ENCODE assay signal across 8 cellular contexts in the genomic region with DNA sequence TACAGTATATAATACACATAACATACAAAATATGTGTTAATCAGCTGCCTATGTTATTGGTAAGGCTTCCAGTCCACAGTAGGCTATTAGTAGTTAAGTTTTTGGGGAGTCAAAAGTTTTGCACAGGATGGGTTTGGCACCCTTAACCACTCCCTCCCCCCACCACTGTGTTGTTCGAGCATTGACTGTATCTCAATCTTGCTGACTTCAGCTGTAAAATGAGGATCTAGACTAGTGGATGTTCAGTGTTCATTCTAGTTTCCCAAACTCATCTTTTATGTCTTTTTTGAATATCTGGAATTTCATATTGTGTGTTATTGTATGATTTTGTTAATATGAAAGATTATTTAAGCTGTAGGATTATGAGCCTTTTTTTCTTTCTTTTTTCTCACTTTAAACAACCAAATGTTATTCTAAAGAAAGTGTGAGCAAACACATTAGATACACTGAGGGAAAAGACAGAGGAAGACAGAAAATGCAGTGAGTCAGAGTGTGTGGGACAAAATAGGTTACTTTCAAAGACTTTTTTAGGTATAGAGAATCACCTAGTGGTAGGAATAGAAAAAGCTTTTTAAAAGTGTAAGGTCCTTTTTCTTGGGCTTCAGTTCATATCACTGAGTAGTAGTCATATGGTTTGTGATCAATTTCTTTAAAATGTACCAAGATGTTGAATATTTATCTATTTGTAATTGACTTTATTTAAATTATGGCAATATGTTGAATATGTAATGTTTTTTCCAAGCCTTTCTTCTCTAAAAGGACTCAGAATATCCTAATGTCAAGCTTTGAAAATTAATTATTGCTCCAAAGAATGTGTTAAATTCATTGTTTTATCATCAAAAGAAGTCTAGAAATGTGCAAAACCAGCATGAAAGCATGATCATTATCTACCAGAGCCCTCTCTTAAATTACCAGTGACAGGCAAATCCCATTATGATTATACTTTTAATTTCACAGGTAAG. TPM values are rescaled to one million over a fixed set of nuclear protein-coding genes. Genes with fewer than 3 reads are reported as not detected.
DNase-seq lines count a peak whose midpoint lies in the region; ATAC-seq and TF ChIP-seq lines count a peak whose summit lies in the region.

No MANE protein-coding gene starts in this region.

- H3K4me3 ChIP-seq in IMR-90 (ENCODE audit: insufficient read depth, low read depth, low read length), result no peak overlapping the region
- no peak overlapping the region for H3K4me3 ChIP-seq in fibroblast of the aortic adventitia (ENCODE audit: low read depth, low read length)

- intact Hi-C loops in IMR-90 (cut with micrococcal nuclease), result loop anchor here (1.0 to 5.0 kb wide), 4 partner anchors 35 to 373 kb away; no protein-coding TSS in a partner anchor
- intact Hi-C loops in sciatic nerve (cut with DNase I), result loop anchor here (10.0 kb wide), 2 partner anchors 200 to 250 kb away; no protein-coding TSS in a partner anchor

- H3K18ac ChIP-seq in IMR-90 (ENCODE audit: low read depth, low read length), result no peak overlapping the region

- POLR2A ChIA-PET in IMR-90 (lab: Charles Lee; ENCODE audit: unreplicated experiment), result interaction anchor here (0.7 kb wide), 1 partner anchor 37 kb away, joined by 3 read pairs; no protein-coding TSS in a partner anchor

- TF ChIP-seq POLR2A in IMR-90 (IDR thresholded peaks at IDR 0.05; ENCODE audit: low read depth, low read length), result no peak

- H4K5ac ChIP-seq in IMR-90 (ENCODE audit: low read depth, low read length), result no peak overlapping the region

- no peak overlapping the region for H3K27ac ChIP-seq in IMR-90 (ENCODE audit: insufficient read depth, low read length)

- dilution Hi-C loops in IMR-90 (cut with HindIII; ENCODE audit: low sequenced_read_pairs, unreplicated experiment), result no loop called here

- H2BK120ac ChIP-seq in IMR-90 (ENCODE audit: low read depth, low read length), result peak overlapping the region; percentile 17; the same call in 1 of the 2 replicates

- WGBS in IMR-90 (ENCODE audit: extremely low coverage in 2 of 2, insufficient read length in 1 of 2), 2 experiments, result no CpG with 5 or more reads among the region's 1 CpG

- no peak overlapping the region for H3K4me2 ChIP-seq in IMR-90 (ENCODE audit: low read depth, low read length)

- H4K8ac ChIP-seq in IMR-90 (ENCODE audit: low read depth in 2 of 2, low read length in 2 of 2), result 0 out of 4 replicates have a peak overlapping the region, but pooled peaks of 1 of the 2 experiments have one; percentile 41

- no peaks in the 10 kb centered on the region for H3K79me1 ChIP-seq in IMR-90 (ENCODE audit: low read depth in 1 of 2, low read length in 2 of 2)

- H2AK5ac ChIP-seq in IMR-90 (ENCODE audit: low read depth, low read length), result no peak overlapping the region

- no peak overlapping the region for H3K9ac ChIP-seq in IMR-90 (ENCODE audit: low read depth, low read length)

- H3K23ac ChIP-seq in IMR-90 (ENCODE audit: low read depth, low read length), result no peak overlapping the region

- no peak overlapping the region for H2AK9ac ChIP-seq in IMR-90 (replicated peaks; ENCODE audit: low read depth, low read length, poor library complexity)

- CTCF ChIA-PET in IMR-90 (lab: Yijun Ruan, JAX), result interaction anchor here (0.6 to 6.8 kb wide), 20 partner anchors 10 to 944 kb away, joined by 3 to 59 read pairs (median 4); a partner anchor contains a TSS

- H4K91ac ChIP-seq in IMR-90 (ENCODE audit: insufficient read depth, low read depth, low read length), result no peak overlapping the region

- peak; percentile 88 for TF ChIP-seq RAD21 in IMR-90 (IDR thresholded peaks at IDR 0.05; ENCODE audit: low read length)

- H3K4ac ChIP-seq in IMR-90 (ENCODE audit: low read depth, low read length), result peak overlapping the region; percentile 31; the same call in 1 of the 2 replicates

- no peak overlapping the region; the same call in 1 of the 2 replicates for H3K56ac ChIP-seq in IMR-90 (ENCODE audit: extremely low read depth, insufficient read depth, low read length)

- ATAC-seq in GM19467 (IDR thresholded peaks at IDR 0.05; ENCODE audit: unreplicated experiment), result peak; percentile 53
- ATAC-seq in IMR-90 (ENCODE audit: low read depth), result peak; percentile 85
- peak; percentile 81 for ATAC-seq in sciatic nerve

- no peak overlapping the region for H3K14ac ChIP-seq in IMR-90 (replicated peaks; ENCODE audit: low read depth, low read length)

- H4K20me1 ChIP-seq in IMR-90 (ENCODE audit: insufficient read depth, low read length), result no peaks in the 10 kb centered on the region

- H2BK15ac ChIP-seq in IMR-90 (ENCODE audit: low read depth, low read length), result peak overlapping the region; percentile 91; the same call in 2 of the 3 replicates

- H3K36me3 ChIP-seq in IMR-90 (ENCODE audit: control insufficient read depth, insufficient read depth, low read length), result no peaks in the 10 kb centered on the region

- H3K4me1 ChIP-seq in IMR-90 (ENCODE audit: control insufficient read depth, insufficient read depth, low read length), result peaks cover 2% of the 10 kb centered on the region; the same call in 1 of the 2 replicates

- H2AFZ ChIP-seq in IMR-90 (replicated peaks; ENCODE audit: low read length, poor library complexity), result no peak overlapping the region

- peaks cover 2% of the 10 kb centered on the region; the same call in 1 of the 2 replicates for H3K9me1 ChIP-seq in IMR-90 (ENCODE audit: insufficient read depth, low read length)

- H2BK20ac ChIP-seq in IMR-90 (ENCODE audit: low read depth, low read length), result no peak overlapping the region

- no peak overlapping the region for H2BK5ac ChIP-seq in IMR-90 (ENCODE audit: low read depth, low read length, poor library complexity, severe bottlenecking)

- peak; percentile 58 for DNase-seq in DMS 273 treated with DMSO at 0.1 percent for 48 hours (lab: John Stamatoyannopoulos, UW)
- DNase-seq in IMR-90, result peak; percentile 73
- DNase-seq in RPMI7951 (ENCODE audit: low read depth), result peak; percentile 74
- peak; percentile 77 for DNase-seq in fibroblast of the aortic adventitia (ENCODE audit: low read depth)
- no peak for DNase-seq in sciatic nerve (ENCODE audit: low spot score)
- no peak for DNase-seq in stimulated activated CD4-positive, alpha-beta T cell treated with anti-CD3 and anti-CD28 coated beads, Interleukin-4, amount 100 ng/mL, for 4 hours
- no peak for DNase-seq in stimulated activated naive CD4-positive, alpha-beta T cell treated with Interleukin-2 at 50 U/mL for 16 hours (lab: John Stamatoyannopoulos, UW)

- no peaks in the 10 kb centered on the region for H3K9me3 ChIP-seq in IMR-90 (ENCODE audit: control insufficient read depth, insufficient read depth, low read length)

- TF ChIP-seq CTCF in IMR-90 (conservative IDR thresholded peaks at IDR 0.05; ENCODE audit: low read depth, low read length) (peak; percentile 93), fibroblast of the aortic adventitia (IDR thresholded peaks at IDR 0.05; ENCODE audit: insufficient read depth, low read length) (peak; percentile 79)

- peaks cover 1% of the 10 kb centered on the region for H3K27me3 ChIP-seq in IMR-90 (ENCODE audit: control insufficient read depth, insufficient read depth, low read length)

- no TSS peak for BruUV-seq in IMR-90 (replicated peaks; lab: Mats Ljungman, UMichigan)

- in situ Hi-C loops in IMR-90 (cut with MboI; ENCODE audit: low sequenced_read_pairs), result loop anchor here (5.0 to 10.0 kb wide), 3 partner anchors 198 to 370 kb away; no protein-coding TSS in a partner anchor

TF ChIP-seq in IMR-90, 13 proteins besides CTCF, POLR2A, EP300 and RAD21:
- TF ChIP-seq, protein P1, sequence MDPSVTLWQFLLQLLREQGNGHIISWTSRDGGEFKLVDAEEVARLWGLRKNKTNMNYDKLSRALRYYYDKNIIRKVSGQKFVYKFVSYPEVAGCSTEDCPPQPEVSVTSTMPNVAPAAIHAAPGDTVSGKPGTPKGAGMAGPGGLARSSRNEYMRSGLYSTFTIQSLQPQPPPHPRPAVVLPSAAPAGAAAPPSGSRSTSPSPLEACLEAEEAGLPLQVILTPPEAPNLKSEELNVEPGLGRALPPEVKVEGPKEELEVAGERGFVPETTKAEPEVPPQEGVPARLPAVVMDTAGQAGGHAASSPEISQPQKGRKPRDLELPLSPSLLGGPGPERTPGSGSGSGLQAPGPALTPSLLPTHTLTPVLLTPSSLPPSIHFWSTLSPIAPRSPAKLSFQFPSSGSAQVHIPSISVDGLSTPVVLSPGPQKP (IDR thresholded peaks at IDR 0.05; ENCODE audit: borderline replicate concordance, low read depth, low read length), result no peak
- no peak for TF ChIP-seq NFE2L2 (IDR thresholded peaks at IDR 0.05; ENCODE audit: low read depth, low read length)
- no peak for TF ChIP-seq BHLHE40 (IDR thresholded peaks at IDR 0.05; ENCODE audit: low read depth, low read length)
- TF ChIP-seq, protein P2, sequence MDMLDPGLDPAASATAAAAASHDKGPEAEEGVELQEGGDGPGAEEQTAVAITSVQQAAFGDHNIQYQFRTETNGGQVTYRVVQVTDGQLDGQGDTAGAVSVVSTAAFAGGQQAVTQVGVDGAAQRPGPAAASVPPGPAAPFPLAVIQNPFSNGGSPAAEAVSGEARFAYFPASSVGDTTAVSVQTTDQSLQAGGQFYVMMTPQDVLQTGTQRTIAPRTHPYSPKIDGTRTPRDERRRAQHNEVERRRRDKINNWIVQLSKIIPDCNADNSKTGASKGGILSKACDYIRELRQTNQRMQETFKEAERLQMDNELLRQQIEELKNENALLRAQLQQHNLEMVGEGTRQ (IDR thresholded peaks at IDR 0.05; ENCODE audit: low read depth, low read length), result no peak
- peak; percentile 66 for TF ChIP-seq MAFK (IDR thresholded peaks at IDR 0.05; ENCODE audit: low read depth, low read length)
- peak; percentile 88 for TF ChIP-seq SMC3 (IDR thresholded peaks at IDR 0.05; ENCODE audit: low read depth, low read length)
TF ChIP-seq in IMR-90: peak in this region for 2.

RNA-seq across cellular contexts. Expression of a gene that starts 17.9 kb away (rescaled TPM):
- total RNA-seq in IMR-90 (2012; rRNA removed), result 51.8 and 80.0 TPM in 2 replicates
- 17.4 and 20.9 TPM in 2 replicates for polyA plus RNA-seq in IMR-90 (2012; rRNA removed)
- 1.3 and 2.8 TPM in 2 replicates for polyA plus RNA-seq in IMR-90 (2012; cell fraction: cytosol; rRNA removed)
- 1.9 and 10.4 TPM in 2 replicates for polyA plus RNA-seq in IMR-90 (2012; cell fraction: nucleus; rRNA removed; ENCODE audit: low replicate concordance)
- total RNA-seq in RPMI7951 (2014; rRNA removed; shearing (Covaris generic)), result 123 and 129 TPM in 2 replicates
- total RNA-seq in fibroblast of the aortic adventitia (ENCODE audit: low replicate concordance), result 7.5 and 42.1 TPM in 2 replicates
- 1.7 TPM for total RNA-seq in sciatic nerve

RNA-seq across cellular contexts. Expression of a gene that starts 33.7 kb away (rescaled TPM):
- total RNA-seq in IMR-90 (2012; rRNA removed), result 31.7 and 42.8 TPM in 2 replicates
- 21.5 and 21.8 TPM in 2 replicates for polyA plus RNA-seq in IMR-90 (2012; rRNA removed)
- polyA plus RNA-seq in IMR-90 (2012; cell fraction: cytosol; rRNA removed), result 7.4 and 16.9 TPM in 2 replicates
- polyA plus RNA-seq in IMR-90 (2012; cell fraction: nucleus; rRNA removed; ENCODE audit: low replicate concordance), result 21.6 and 26.1 TPM in 2 replicates
- 29.0 and 31.8 TPM in 2 replicates for total RNA-seq in RPMI7951 (2014; rRNA removed; shearing (Covaris generic))
- total RNA-seq in fibroblast of the aortic adventitia (ENCODE audit: low replicate concordance), result 21.9 and 46.6 TPM in 2 replicates
- 85.9 TPM for total RNA-seq in sciatic nerve

Comparison
In these comparisons a context has a peak if more than half of its experiments do, and no peak if none do; other contexts are left out.
1. DNase-seq: peak in DMS 273 treated with DMSO at 0.1 percent for 48 hours (single experiment), IMR-90 (single experiment), RPMI7951 (single experiment) and fibroblast of the aortic adventitia (single experiment); none in sciatic nerve (single experiment), stimulated activated CD4-positive, alpha-beta T cell treated with anti-CD3 and anti-CD28 coated beads, Interleukin-4, amount 100 ng/mL, for 4 hours (0 of 2) and stimulated activated naive CD4-positive, alpha-beta T cell treated with Interleukin-2 at 50 U/mL for 16 hours (single experiment).
2. Peak in every context shown above with its lines, with median percentiles within 50 percentile points of each other: ATAC-seq.